Comparison of ENCODE assay signal across 28 cellular contexts in genomic region chr3:3675186-3675585, GRCh38.
"Had no signal": no experiment of that assay in that cellular context is flagged by ENCODE, and none has a peak within 500 bp of the region (broad histone marks: within the 10 kb centered on the region; RNA-seq: fewer than 3 reads in every experiment).

No MANE protein-coding gene starts in this region.

- DNase-seq: naive thymus-derived CD4-positive, alpha-beta T cell; natural killer cell; occipital lobe; ovary; posterior cingulate gyrus; psoas muscle; right cardiac atrium; right lobe of liver; sigmoid colon; small intestine; stimulated activated CD4-positive, alpha-beta T cell treated with anti-CD3 and anti-CD28 coated beads, Interleukin-15, amount 100 ng/mL, for 24 hours; stimulated activated CD4-positive, alpha-beta T cell treated with anti-CD3 and anti-CD28 coated beads, Interleukin-2, amount 100 ng/mL, for 24 hours; stimulated activated CD4-positive, alpha-beta T cell treated with anti-CD3 and anti-CD28 coated beads, Interleukin-2, amount 100 ng/mL, for 48 hours; stimulated activated CD4-positive, alpha-beta T cell treated with anti-CD3 and anti-CD28 coated beads, Interleukin-4, amount 100 ng/mL, for 24 hours; stimulated activated naive B cell treated with anti-CD40 and anti-IgM and Interleukin-4, amounts not matched to agents 10 μg/mL and 1 μg/mL and 100 μg/mL, for 72 hours; stimulated activated naive CD4-positive, alpha-beta T cell treated with Interleukin-2 at 50 U/mL for 16 hours; stomach; thyroid gland; upper lobe of right lung; uterus had no signal

- H3K4me3 Mint-ChIP-seq: naive thymus-derived CD4-positive, alpha-beta T cell; natural killer cell; nephron; neural progenitor cell; stimulated activated effector memory CD8-positive, alpha-beta T cell treated with anti-CD3 and anti-CD28 coated beads, Interleukin-12 subunit alpha, Interleukin-12 subunit beta, amount 100 ng/mL, for 72 hours; stimulated activated naive B cell treated with anti-CD40 and anti-IgM and Interleukin-4, amounts not matched to agents 10 μg/mL and 1 μg/mL and 100 μg/mL, for 72 hours; stimulated activated naive CD8-positive, alpha-beta T cell treated with anti-CD3 and anti-CD28 coated beads, Interleukin-15, Interleukin-2, amounts not matched to agents 100 ng/mL and 50 ng/mL, for 24 hours; type B pancreatic cell had no signal

- H3K36me3 ChIP-seq: neural progenitor cell, ovary, right lobe of liver, sigmoid colon, stomach, thoracic aorta, thyroid gland, tibial nerve, upper lobe of right lung, uterus had no signal

- H2AFZ ChIP-seq: neural progenitor cell had no signal

- FAIRE-seq: small intestine had no signal

- H3K4me1 ChIP-seq: neural progenitor cell, psoas muscle, right lobe of liver, sigmoid colon, stomach, thyroid gland, tibial nerve, upper lobe of right lung, uterus had no signal

- H3K4me2 ChIP-seq: neural progenitor cell had no signal

- H3K27ac ChIP-seq: neural progenitor cell, ovary, psoas muscle, right lobe of liver, sigmoid colon, stomach, thoracic aorta, thyroid gland, tibial nerve, upper lobe of right lung, uterus had no signal

- ATAC-seq: naive thymus-derived CD4-positive, alpha-beta T cell; natural killer cell; psoas muscle; right lobe of liver; stimulated activated effector memory CD8-positive, alpha-beta T cell treated with anti-CD3 and anti-CD28 coated beads, Interleukin-12 subunit alpha, Interleukin-12 subunit beta, amount 100 ng/mL, for 72 hours; stimulated activated naive B cell treated with anti-CD40 and anti-IgM and Interleukin-4, amounts not matched to agents 10 μg/mL and 1 μg/mL and 100 μg/mL, for 72 hours; upper lobe of right lung had no signal

- H3K36me3 Mint-ChIP-seq: natural killer cell; neural progenitor cell; stimulated activated effector memory CD8-positive, alpha-beta T cell treated with anti-CD3 and anti-CD28 coated beads, Interleukin-12 subunit alpha, Interleukin-12 subunit beta, amount 100 ng/mL, for 72 hours; type B pancreatic cell had no signal

- H3K4me1 Mint-ChIP-seq: naive thymus-derived CD4-positive, alpha-beta T cell; natural killer cell; nephron; neural progenitor cell; stimulated activated effector memory CD8-positive, alpha-beta T cell treated with anti-CD3 and anti-CD28 coated beads, Interleukin-12 subunit alpha, Interleukin-12 subunit beta, amount 100 ng/mL, for 72 hours; stimulated activated naive B cell treated with anti-CD40 and anti-IgM and Interleukin-4, amounts not matched to agents 10 μg/mL and 1 μg/mL and 100 μg/mL, for 72 hours had no signal

- H3K27me3 ChIP-seq: neural progenitor cell, ovary, right lobe of liver, sigmoid colon, stomach, thyroid gland, tibial nerve, upper lobe of right lung, uterus had no signal

- H3K9ac ChIP-seq: neural progenitor cell had no signal

- H3K27me3 Mint-ChIP-seq: progenitor cell of endocrine pancreas; stimulated activated naive B cell treated with anti-CD40 and anti-IgM and Interleukin-4, amounts not matched to agents 10 μg/mL and 1 μg/mL and 100 μg/mL, for 72 hours; stimulated activated naive CD8-positive, alpha-beta T cell treated with anti-CD3 and anti-CD28 coated beads, Interleukin-15, Interleukin-2, amounts not matched to agents 100 ng/mL and 50 ng/mL, for 24 hours; type B pancreatic cell had no signal

- H3K4me3 ChIP-seq: neural progenitor cell, ovary, psoas muscle, right lobe of liver, sigmoid colon, stomach, thoracic aorta, thyroid gland, tibial nerve, upper lobe of right lung, uterus had no signal

- H3K9me3 ChIP-seq: ovary, psoas muscle, right lobe of liver, sigmoid colon, stomach, thoracic aorta, thyroid gland, tibial nerve, upper lobe of right lung, uterus had no signal

- H3K27ac Mint-ChIP-seq: naive thymus-derived CD4-positive, alpha-beta T cell; natural killer cell; neural progenitor cell; progenitor cell of endocrine pancreas; stimulated activated effector memory CD8-positive, alpha-beta T cell treated with anti-CD3 and anti-CD28 coated beads, Interleukin-12 subunit alpha, Interleukin-12 subunit beta, amount 100 ng/mL, for 72 hours; stimulated activated naive B cell treated with anti-CD40 and anti-IgM and Interleukin-4, amounts not matched to agents 10 μg/mL and 1 μg/mL and 100 μg/mL, for 72 hours; stimulated activated naive CD8-positive, alpha-beta T cell treated with anti-CD3 and anti-CD28 coated beads, Interleukin-15, Interleukin-2, amounts not matched to agents 100 ng/mL and 50 ng/mL, for 24 hours; type B pancreatic cell had no signal
